In genomic region chr16:56022818-56023217, GRCh38 we compare ENCODE assay signal across 8 cellular contexts.
"Had no signal": no experiment of that assay in that cellular context is flagged by ENCODE, and none has a peak within 500 bp of the region (broad histone marks: within the 10 kb centered on the region; RNA-seq: fewer than 3 reads in every experiment).

No MANE protein-coding gene starts in this region.

- H3K4me3 ChIP-seq: GM12878 had no signal

- FAIRE-seq: G401.6, GM12878, GM12891, GM12892, GM18507, GM19239 had no signal

- DNase-seq: GDM1, GF-D8 had no signal

- ATAC-seq: GM12878 had no signal
